7 cellular contexts compared by ENCODE assay signal in genomic region chr21:38805282-38806152, GRCh38. TPM values are rescaled to one million over a fixed set of nuclear protein-coding genes. Genes with fewer than 3 reads are reported as not detected.
DNase-seq lines count a peak whose midpoint lies in the region; ATAC-seq, FAIRE-seq and TF ChIP-seq lines count a peak whose summit lies in the region.

Gene ETS2, plus strand, starts transcription at chr21:38805929. Its CDS starts 4,106 bp downstream, at chr21:38810035.

- H3K27me3 Mint-ChIP-seq in WTC11 (ENCODE audit: low read depth): peaks cover 6% of the 10 kb centered on the region

- H3K36me3 Mint-ChIP-seq in WTC11: peaks cover 10% of the 10 kb centered on the region

- ATAC-seq in GM18861 (IDR thresholded peaks at IDR 0.05; ENCODE audit: unreplicated experiment) (peak; percentile 54), HG03108 (IDR thresholded peaks at IDR 0.05; ENCODE audit: unreplicated experiment) (peak; percentile 53), WTC11 (peak; percentile 80)

- H3K9ac ChIP-seq in iPS-20b (ENCODE audit: low read depth, low read length): peak within 1 kb of the TSS; percentile 84

- TF ChIP-seq CTCF in WTC11 (IDR thresholded peaks at IDR 0.05) (no peak), bronchial epithelial cell (IDR thresholded peaks at IDR 0.05; ENCODE audit: insufficient read depth, low read length, severe bottlenecking) (peak; percentile 0)

- H3K9me3 ChIP-seq in iPS-20b (ENCODE audit: insufficient read depth, low read depth, low read length): no peaks in the 10 kb centered on the region

- FAIRE-seq in bronchial epithelial cell (lab: Jason Lieb, UNC): no peak

- peaks cover 15% of the 10 kb centered on the region for H3K36me3 ChIP-seq in bronchial epithelial cell (ENCODE audit: control insufficient read depth, insufficient read depth, low read length)
- peaks cover 9% of the 10 kb centered on the region for H3K36me3 ChIP-seq in iPS-20b (ENCODE audit: insufficient read depth, low read depth, low read length)

- DNase-seq in NCI-H2227 treated with DMSO at 0.1 percent for 48 hours (lab: John Stamatoyannopoulos, UW): peak; percentile 77
- DNase-seq in WTC11 (ENCODE audit: low spot score): peak; percentile 81
- DNase-seq in bronchial epithelial cell (ENCODE audit: low read depth): peak; percentile 88

- H3K4me3 Mint-ChIP-seq in WTC11: peak within 1 kb of the TSS; percentile 94

- peak within 1 kb of the TSS; percentile 86 for H3K4me3 ChIP-seq in bronchial epithelial cell (ENCODE audit: low read depth, low read length)
- peak within 1 kb of the TSS; percentile 90 for H3K4me3 ChIP-seq in iPS-20b (ENCODE audit: low read length)
- peak within 1 kb of the TSS; percentile 72 to 97 (median 87) for H3K4me3 ChIP-seq in skin epidermis

- CTCF ChIA-PET in WTC11 (lab: Charles Lee): interaction anchor here (0.7 to 3.1 kb wide), 3 partner anchors 71 to 332 kb away, joined by 3 to 13 read pairs (median 7); no protein-coding TSS in a partner anchor

- peaks cover 40% of the 10 kb centered on the region for H3K4me1 Mint-ChIP-seq in WTC11

- H3K9me3 Mint-ChIP-seq in WTC11: no peaks in the 10 kb centered on the region

- H3K4me1 ChIP-seq in iPS-20b (ENCODE audit: insufficient read depth, low read length): peaks cover 27% of the 10 kb centered on the region

- H3K27ac Mint-ChIP-seq in WTC11: peak within 1 kb of the TSS; percentile 36; the same call in 1 of the 2 replicates

- H3K27me3 ChIP-seq in bronchial epithelial cell (ENCODE audit: control insufficient read depth, insufficient read depth, low read length) (no peaks in the 10 kb centered on the region), iPS-20b (ENCODE audit: insufficient read depth, low read length) (peaks cover 17% of the 10 kb centered on the region)

- H3K27ac ChIP-seq in iPS-20b (ENCODE audit: low read length): no peak within 1 kb of the TSS
- peak within 1 kb of the TSS; percentile 92 to 100 (median 97) for H3K27ac ChIP-seq in skin epidermis

- POLR2A ChIA-PET in WTC11 (lab: Charles Lee): interaction anchor here (1.0 kb wide), 1 partner anchor 378 kb away, joined by 5 read pairs; the partner anchor contains the start of gene PSMG1

TF ChIP-seq in WTC11, 78 proteins besides CTCF, POLR2A, EP300 and RAD21 (continues in another document):
- TF ChIP-seq, protein P1, sequence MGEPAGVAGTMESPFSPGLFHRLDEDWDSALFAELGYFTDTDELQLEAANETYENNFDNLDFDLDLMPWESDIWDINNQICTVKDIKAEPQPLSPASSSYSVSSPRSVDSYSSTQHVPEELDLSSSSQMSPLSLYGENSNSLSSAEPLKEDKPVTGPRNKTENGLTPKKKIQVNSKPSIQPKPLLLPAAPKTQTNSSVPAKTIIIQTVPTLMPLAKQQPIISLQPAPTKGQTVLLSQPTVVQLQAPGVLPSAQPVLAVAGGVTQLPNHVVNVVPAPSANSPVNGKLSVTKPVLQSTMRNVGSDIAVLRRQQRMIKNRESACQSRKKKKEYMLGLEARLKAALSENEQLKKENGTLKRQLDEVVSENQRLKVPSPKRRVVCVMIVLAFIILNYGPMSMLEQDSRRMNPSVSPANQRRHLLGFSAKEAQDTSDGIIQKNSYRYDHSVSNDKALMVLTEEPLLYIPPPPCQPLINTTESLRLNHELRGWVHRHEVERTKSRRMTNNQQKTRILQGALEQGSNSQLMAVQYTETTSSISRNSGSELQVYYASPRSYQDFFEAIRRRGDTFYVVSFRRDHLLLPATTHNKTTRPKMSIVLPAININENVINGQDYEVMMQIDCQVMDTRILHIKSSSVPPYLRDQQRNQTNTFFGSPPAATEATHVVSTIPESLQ (CRISPR knock-in tag; IDR thresholded peaks at IDR 0.05): no peak
- TF ChIP-seq ZNF263 (CRISPR knock-in tag; IDR thresholded peaks at IDR 0.05; ENCODE audit: low read depth) (peak; percentile 95), ZBTB43 (CRISPR knock-in tag; IDR thresholded peaks at IDR 0.05) (peak; percentile 62; the same call in 1 of the 2 replicates), MAX (CRISPR knock-in tag; IDR thresholded peaks at IDR 0.05) (peak; percentile 89), FOXP1 (CRISPR knock-in tag; IDR thresholded peaks at IDR 0.05; ENCODE audit: borderline replicate concordance) (no peak), USF1 (CRISPR knock-in tag; IDR thresholded peaks at IDR 0.05) (peak; percentile 60), RELA (CRISPR knock-in tag; IDR thresholded peaks at IDR 0.05; ENCODE audit: borderline replicate concordance) (no peak), ZNF281 (CRISPR knock-in tag; IDR thresholded peaks at IDR 0.05) (peak; percentile 45; the same call in 1 of the 2 replicates), USF2 (CRISPR knock-in tag; IDR thresholded peaks at IDR 0.05) (no peak), RORB (CRISPR knock-in tag; IDR thresholded peaks at IDR 0.05) (no peak), HMGXB4 (CRISPR knock-in tag; IDR thresholded peaks at IDR 0.05) (peak; percentile 61; the same call in 1 of the 2 replicates), SOX15 (CRISPR knock-in tag; IDR thresholded peaks at IDR 0.05) (no peak), MYBL2 (CRISPR knock-in tag; IDR thresholded peaks at IDR 0.05) (peak; percentile 55; the same call in 1 of the 2 replicates), PRRX2 (CRISPR knock-in tag; IDR thresholded peaks at IDR 0.05) (no peak), NFE2L1 (CRISPR knock-in tag; IDR thresholded peaks at IDR 0.05) (peak; percentile 42; the same call in 1 of the 2 replicates), NR2C2 (CRISPR knock-in tag; IDR thresholded peaks at IDR 0.05) (peak; percentile 22; the same call in 1 of the 2 replicates)

RNA-seq across cellular contexts. Expression of gene ETS2, which starts in this region (rescaled TPM):
- 45.0 to 56.4 TPM (median 48.3 TPM) in 3 replicates for total RNA-seq in WTC11 (2021)
- total RNA-seq in bronchial epithelial cell: 144 and 153 TPM in 2 replicates
